ENCODE assay signal across 19 cellular contexts in the genomic region with DNA sequence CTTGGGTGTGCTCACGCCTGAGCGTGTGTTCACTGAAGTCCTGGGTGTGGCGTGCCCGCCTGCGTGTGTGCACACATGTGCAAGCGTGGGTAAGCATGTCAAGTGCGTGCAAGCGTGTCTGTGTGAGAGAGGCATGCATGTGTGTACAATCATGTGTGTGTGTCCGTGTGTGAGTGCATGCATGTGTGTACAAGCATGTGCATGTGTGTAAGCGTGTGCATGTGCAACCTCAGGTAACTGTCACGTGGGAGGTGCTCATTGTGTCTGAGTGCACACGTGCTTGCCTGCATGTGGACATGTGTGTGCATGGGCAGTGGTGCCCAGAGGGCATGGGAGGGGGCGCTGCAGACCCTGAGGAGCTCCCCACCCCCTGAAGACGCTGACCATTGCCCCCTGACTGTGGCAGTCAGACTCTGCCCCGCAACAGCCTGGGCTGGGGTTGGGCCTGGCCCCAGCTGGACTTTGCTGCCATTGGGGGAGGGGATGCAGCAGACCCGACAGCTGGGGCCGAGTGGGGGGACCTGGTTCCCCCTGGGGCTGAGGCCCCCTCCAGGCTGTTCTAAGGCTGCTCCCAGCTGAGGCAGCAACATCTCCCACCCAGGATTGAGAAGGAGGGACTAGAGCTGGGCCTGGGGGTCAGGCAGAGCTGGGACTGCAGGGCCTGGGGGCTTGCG.
DNase-seq lines count a peak whose midpoint lies in the region; ATAC-seq, FAIRE-seq and TF ChIP-seq lines count a peak whose summit lies in the region.
"Had no signal": no experiment of that assay in that cellular context is flagged by ENCODE, and none has a peak within 500 bp of the region (broad histone marks: within the 10 kb centered on the region; RNA-seq: fewer than 3 reads in every experiment).

No MANE protein-coding gene starts in this region.

- H2AFZ ChIP-seq in SK-N-SH (ENCODE audit: low read depth), result no peak overlapping the region
- H2AFZ ChIP-seq in astrocyte (ENCODE audit: low read depth, low read length), result peak overlapping the region; percentile 18

- no peak overlapping the region for H3K9ac ChIP-seq in SK-N-SH
- no peak overlapping the region for H3K9ac ChIP-seq in astrocyte (ENCODE audit: low read length)

- H3K9me3 ChIP-seq in SK-N-SH (no peaks in the 10 kb centered on the region), astrocyte (ENCODE audit: insufficient read depth, low read depth, low read length) (no peaks in the 10 kb centered on the region), sigmoid colon (no peaks in the 10 kb centered on the region)

- TF ChIP-seq RAD21 in SK-N-SH (IDR thresholded peaks at IDR 0.05; ENCODE audit: low read length), result no peak

- POLR2A ChIA-PET in SK-N-SH (lab: Yijun Ruan, JAX), result no interaction called here

- H3K9me2 ChIP-seq in SK-N-SH, result no peaks in the 10 kb centered on the region

- FAIRE-seq in astrocyte (lab: Jason Lieb, UNC), result no peak
- FAIRE-seq: H54 had no signal

- H3K4me2 ChIP-seq in SK-N-SH (no peak overlapping the region), astrocyte (ENCODE audit: low read length) (no peak overlapping the region)

- H3K79me2 ChIP-seq in SK-N-SH (ENCODE audit: insufficient read depth) (no peaks in the 10 kb centered on the region), astrocyte (ENCODE audit: insufficient read depth, low read length) (no peaks in the 10 kb centered on the region)

- H3K9me3 Mint-ChIP-seq in astrocyte (ENCODE audit: unreplicated experiment), result no peaks in the 10 kb centered on the region

- H3K4me1 ChIP-seq in SK-N-SH (ENCODE audit: control insufficient read depth in 1 of 2, insufficient read depth in 2 of 2, low read depth in 1 of 2, low read length in 1 of 2) (no peaks in the 10 kb centered on the region), astrocyte (ENCODE audit: insufficient read depth, low read length) (no peaks in the 10 kb centered on the region), sigmoid colon (peaks cover 0 to 9% (median 0%) of the 10 kb centered on the region in 4 donors)

- H3K27me3 ChIP-seq in SK-N-SH (ENCODE audit: insufficient read depth) (peaks cover 86% of the 10 kb centered on the region), astrocyte (ENCODE audit: insufficient read depth, low read length) (peaks cover 5% of the 10 kb centered on the region), sigmoid colon (peaks cover 26 to 59% (median 51%) of the 10 kb centered on the region in 3 donors)

- 26% methylated on average over 11 of the region's 18 CpGs for WGBS in SK-N-SH (ENCODE audit: low lambda C conversion rate)
- WGBS in sigmoid colon, 2 donors, result 66 to 80% methylated on average over 18 of the region's 18 CpGs

- no peak overlapping the region for H3K27ac Mint-ChIP-seq in astrocyte (ENCODE audit: unreplicated experiment)

- no peak overlapping the region for H3K4me3 ChIP-seq in SK-N-SH (ENCODE audit: low read depth in 2 of 2, low read length in 1 of 2)
- H3K4me3 ChIP-seq in astrocyte (ENCODE audit: insufficient read depth, low read depth, low read length), result no peak overlapping the region
- H3K4me3 ChIP-seq in sigmoid colon, result no peak overlapping the region

- no peak overlapping the region for H3K4me3 Mint-ChIP-seq in astrocyte (ENCODE audit: unreplicated experiment)

- intact Hi-C loops in sigmoid colon (cut with DNase I), result no loop called here

- no peaks in the 10 kb centered on the region for H3F3A ChIP-seq in SK-N-SH (replicated peaks; ENCODE audit: insufficient read depth)

- ATAC-seq in SK-N-SH treated with all-trans-retinoic acid at 6 μM for 48 hours (no peak), HG03097 (IDR thresholded peaks at IDR 0.05; ENCODE audit: low FRiP score, unreplicated experiment) (no peak)

- no peak for TF ChIP-seq CTCF in SK-N-SH (IDR thresholded peaks at IDR 0.05)
- TF ChIP-seq CTCF in astrocyte (IDR thresholded peaks at IDR 0.05; ENCODE audit: insufficient read depth, low read depth, low read length), result no peak
- TF ChIP-seq CTCF in sigmoid colon (IDR thresholded peaks at IDR 0.05), result no peak

- peaks cover 23% of the 10 kb centered on the region for H3K27me3 Mint-ChIP-seq in astrocyte (ENCODE audit: low read depth, unreplicated experiment)

- no peak for TF ChIP-seq POLR2A in sigmoid colon (IDR thresholded peaks at IDR 0.05)

- H3K36me3 ChIP-seq in SK-N-SH (replicated peaks in 1 of 2; ENCODE audit: control insufficient read depth in 1 of 2, insufficient read depth in 2 of 2, low read length in 1 of 2), result no peaks in the 10 kb centered on the region
- no peaks in the 10 kb centered on the region for H3K36me3 ChIP-seq in astrocyte (ENCODE audit: insufficient read depth, low read length)
- no peaks in the 10 kb centered on the region for H3K36me3 ChIP-seq in sigmoid colon

- CTCF ChIA-PET in SK-N-SH (lab: Yijun Ruan, JAX), result interaction anchor here (0.6 to 0.9 kb wide), 2 partner anchors 49 to 94 kb away, joined by 3 to 4 read pairs; no protein-coding TSS in a partner anchor

- no peaks in the 10 kb centered on the region for H3K4me1 Mint-ChIP-seq in astrocyte (ENCODE audit: low read depth, unreplicated experiment)

- H3K27ac ChIP-seq in SK-N-SH (ENCODE audit: low read depth in 2 of 2, low read length in 1 of 2), result no peak overlapping the region
- no peak overlapping the region for H3K27ac ChIP-seq in astrocyte (ENCODE audit: low read depth, low read length)
- H3K27ac ChIP-seq in sigmoid colon, result no peak overlapping the region
- H3K27ac ChIP-seq: 22Rv1, C4-2B had no signal

- no peaks in the 10 kb centered on the region; the same call in 1 of the 2 replicates for H4K20me1 ChIP-seq in SK-N-SH (ENCODE audit: insufficient read depth)
- H4K20me1 ChIP-seq in astrocyte (ENCODE audit: insufficient read depth, low read length), result no peaks in the 10 kb centered on the region

- peak; percentile 35 for DNase-seq in SK-N-SH
- DNase-seq in astrocyte (ENCODE audit: low read depth), result no peak
- peak; percentile 55 for DNase-seq in left kidney (ENCODE audit: low read depth, low spot score)
- DNase-seq in sigmoid colon, result peak; percentile 33
- no peak for DNase-seq in NCI-H2196 treated with DMSO at 0.1 percent for 48 hours (lab: John Stamatoyannopoulos, UW; ENCODE audit: unreplicated experiment)
- DNase-seq in NCI-H1048 (lab: John Stamatoyannopoulos, UW), result no peak
- DNase-seq: AML-193; DMS79 treated with DMSO at 0.1 percent for 48 hours; NCI-H1105; NCI-H2081; NCI-H748 treated with DMSO at 0.1 percent for 48 hours; NK-92 treated with Interleukin-12 subunit alpha and Interleukin-12 subunit beta, amount 100 ng/mL, for 24 hours; OCI-M1; SHP77 treated with DMSO at 0.1 percent for 48 hours had no signal

- H3K36me3 Mint-ChIP-seq in astrocyte (ENCODE audit: low read depth, unreplicated experiment), result no peaks in the 10 kb centered on the region

- TF ChIP-seq EP300 in SK-N-SH (IDR thresholded peaks at IDR 0.05; ENCODE audit: borderline replicate concordance in 1 of 2, low read depth in 1 of 2, low read length in 1 of 2), result no peak
- no peak for TF ChIP-seq EP300 in sigmoid colon (IDR thresholded peaks at IDR 0.05)

TF ChIP-seq in SK-N-SH, 30 proteins besides CTCF, POLR2A, EP300 and RAD21:
- TF ChIP-seq FOSL2 (IDR thresholded peaks at IDR 0.05; ENCODE audit: borderline replicate concordance, low read depth) (no peak), RCOR1 (IDR thresholded peaks at IDR 0.05; ENCODE audit: low read length) (no peak), RFX5 (IDR thresholded peaks at IDR 0.05; ENCODE audit: low read length) (no peak), MXI1 (IDR thresholded peaks at IDR 0.05; ENCODE audit: low read depth, low read length) (no peak), ELF1 (IDR thresholded peaks at IDR 0.05) (no peak), TEAD4 (IDR thresholded peaks at IDR 0.05; ENCODE audit: borderline replicate concordance, insufficient read depth) (no peak), YY1 (IDR thresholded peaks at IDR 0.05; ENCODE audit: low read depth) (no peak), SMC3 (IDR thresholded peaks at IDR 0.05; ENCODE audit: low read depth, low read length) (no peak), CHD2 (IDR thresholded peaks at IDR 0.05; ENCODE audit: low read length, partially characterized antibody) (no peak), GABPA (IDR thresholded peaks at IDR 0.05; ENCODE audit: low read depth) (no peak), TAF1 (IDR thresholded peaks at IDR 0.05; ENCODE audit: borderline replicate concordance, low read depth, low read length) (no peak)

TF ChIP-seq in SK-N-SH treated with all-trans-retinoic acid at 6 μM for 48 hours, 23 proteins besides CTCF, POLR2A, EP300 and RAD21:
- TF ChIP-seq TCF4 (CRISPR knock-in tag; IDR thresholded peaks at IDR 0.05; ENCODE audit: borderline replicate concordance) (no peak), ZNF70 (CRISPR knock-in tag; IDR thresholded peaks at IDR 0.05) (no peak), ZC3H10 (CRISPR knock-in tag; IDR thresholded peaks at IDR 0.05) (no peak), POU6F1 (CRISPR knock-in tag; IDR thresholded peaks at IDR 0.05; ENCODE audit: borderline replicate concordance, low read depth) (no peak), CSDC2 (CRISPR knock-in tag; IDR thresholded peaks at IDR 0.05) (no peak), TOX (CRISPR knock-in tag; IDR thresholded peaks at IDR 0.05; ENCODE audit: borderline replicate concordance) (no peak), RARB (CRISPR knock-in tag; IDR thresholded peaks at IDR 0.05) (no peak)

Comparison
In these comparisons a context has a peak if more than half of its experiments do, and no peak if none do; other contexts are left out.
1. DNase-seq: peak in SK-N-SH (single experiment), left kidney (single experiment) and sigmoid colon (single experiment); none in astrocyte (single experiment), NCI-H2196 treated with DMSO at 0.1 percent for 48 hours (single experiment) and NCI-H1048 (single experiment).